Comparison of ENCODE assay signal across 8 cellular contexts in the genomic region with DNA sequence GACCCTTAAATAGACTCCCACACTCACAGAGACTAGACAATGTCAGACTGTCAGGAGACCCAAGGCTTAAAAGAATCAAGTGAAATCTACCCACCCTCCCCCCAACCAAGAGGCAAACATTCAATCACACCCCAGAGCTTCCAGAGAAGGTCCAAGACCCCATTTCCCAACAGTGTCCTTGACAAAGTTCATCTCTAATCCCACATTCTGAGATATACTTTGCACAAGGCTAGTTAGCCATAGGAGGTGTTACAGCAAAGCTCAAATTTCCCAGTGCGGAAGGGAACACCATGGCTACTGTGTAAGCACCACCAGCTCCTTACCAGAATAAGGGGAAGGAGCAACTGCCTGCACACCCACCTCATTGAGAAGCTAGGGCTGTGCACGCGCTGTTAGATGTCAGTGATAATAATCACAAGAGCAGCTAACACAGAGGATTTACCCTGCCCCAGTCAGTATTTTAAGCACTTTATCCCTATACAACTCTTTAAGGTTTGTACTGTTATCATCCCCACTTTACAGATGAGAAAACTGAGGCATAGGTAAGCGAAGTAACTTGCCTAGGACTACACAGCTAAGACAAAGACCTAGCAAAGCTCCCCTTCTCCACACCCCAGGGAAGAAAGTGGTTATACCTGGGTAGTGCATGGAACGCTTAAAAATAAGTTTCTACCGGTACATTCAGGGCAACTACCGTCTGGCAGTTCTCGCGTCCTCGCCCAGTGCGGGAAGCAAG. TPM values are rescaled to one million over a fixed set of nuclear protein-coding genes. Genes with fewer than 3 reads are reported as not detected.
A peak's percentile ranks its signal among the peaks of the same experiment; 100 is the strongest.
DNase-seq lines count a peak whose midpoint lies in the region; ATAC-seq and TF ChIP-seq lines count a peak whose summit lies in the region.

No MANE protein-coding gene starts in this region.

- no peak for TF ChIP-seq EP300 in ovary (IDR thresholded peaks at IDR 0.05)

- H3K9me2 ChIP-seq in PC-3 (replicated peaks; ENCODE audit: low read length), result no peaks in the 10 kb centered on the region

- H3F3A ChIP-seq in PC-3 (ENCODE audit: low read length, unreplicated experiment), result no peaks in the 10 kb centered on the region

- peaks cover 83% of the 10 kb centered on the region for H3K27me3 Mint-ChIP-seq in CD4-positive, alpha-beta T cell

- CTCF ChIA-PET in CD4-positive, alpha-beta T cell (lab: Charles Lee), result no interaction called here
- CTCF ChIA-PET in PC-3 (lab: Charles Lee), result interaction anchor here (0.6 to 0.7 kb wide), 3 partner anchors 81 to 87 kb away, joined by 3 to 4 read pairs (median 3); no protein-coding TSS in a partner anchor

- POLR2A ChIA-PET in CD4-positive, alpha-beta T cell (lab: Charles Lee), result no interaction called here
- POLR2A ChIA-PET in PC-3 (lab: Charles Lee; ENCODE audit: unreplicated experiment), result no interaction called here

- intact Hi-C loops in CD4-positive, alpha-beta T cell (cut with DNase I, micrococcal nuclease), result no loop called here
- intact Hi-C loops in PC-3 (cut with micrococcal nuclease) (loop anchor here (1.0 to 2.0 kb wide), 3 partner anchors 17 to 79 kb away; partner anchors contain the start of gene SPATA12), ovary (cut with DNase I) (loop anchor here in 3 of 4 donors (5.0 to 10.0 kb wide), 2 partner anchors 73 to 80 kb away; no protein-coding TSS in a partner anchor)

- H3K36me3 ChIP-seq in PC-3 (ENCODE audit: low read depth, low read length) (no peaks in the 10 kb centered on the region; the same call in none of the 2 replicates), ovary (no peaks in the 10 kb centered on the region)

- no peak overlapping the region for H3K27ac Mint-ChIP-seq in CD4-positive, alpha-beta T cell

- no peaks in the 10 kb centered on the region for H3K36me3 Mint-ChIP-seq in CD4-positive, alpha-beta T cell (ENCODE audit: low read depth)

- H3K4me3 Mint-ChIP-seq in CD4-positive, alpha-beta T cell, result peak overlapping the region; percentile 55

- WGBS in ovary, 3 donors, result 35 to 43% (median 35%) methylated on average over 11 of the region's 11 CpGs

- no peak for DNase-seq in CD4-positive, alpha-beta T cell
- DNase-seq in PC-3, result no peak
- DNase-seq in epithelial cell of proximal tubule (ENCODE audit: low read depth), result no peak
- no peak for DNase-seq in ovary
- DNase-seq in NCI-H1417 treated with DMSO at 0.1 percent for 48 hours (lab: John Stamatoyannopoulos, UW), result no peak

- no peaks in the 10 kb centered on the region for H3K9me3 Mint-ChIP-seq in CD4-positive, alpha-beta T cell

- BruUV-seq in PC-3 (replicated peaks; lab: Mats Ljungman, UMichigan), result TSS peak; percentile 26

- H3K4me3 ChIP-seq in PC-3 (ENCODE audit: low read length) (peak overlapping the region; percentile 99), epithelial cell of proximal tubule (ENCODE audit: low read depth, low read length) (peak overlapping the region; percentile 90), ovary (peak overlapping the region; percentile 64)

- H3K9ac ChIP-seq in PC-3 (ENCODE audit: low read length), result peak overlapping the region; percentile 78; the same call in 1 of the 2 replicates

- no peaks in the 10 kb centered on the region for H4K20me1 ChIP-seq in PC-3 (ENCODE audit: low read length)

- peaks cover 7% of the 10 kb centered on the region for H3K4me1 Mint-ChIP-seq in CD4-positive, alpha-beta T cell (ENCODE audit: low read depth)

- peak overlapping the region; percentile 98 for H2AFZ ChIP-seq in PC-3 (ENCODE audit: low read length)

- no peak for ATAC-seq in CD4-positive, alpha-beta T cell (ENCODE audit: poor library complexity)
- ATAC-seq in PC-3, result no peak
- ATAC-seq in HG03045 (IDR thresholded peaks at IDR 0.05; ENCODE audit: unreplicated experiment), result no peak
- ATAC-seq in HG03159 (IDR thresholded peaks at IDR 0.05; ENCODE audit: unreplicated experiment), result no peak
- no peak for ATAC-seq in GM21619 (IDR thresholded peaks at IDR 0.05; ENCODE audit: unreplicated experiment)

- TF ChIP-seq CTCF in CD4-positive, alpha-beta T cell (IDR thresholded peaks at IDR 0.05), result no peak
- TF ChIP-seq CTCF in PC-3 (conservative IDR thresholded peaks at IDR 0.05; ENCODE audit: low read depth, low read length) (no peak), epithelial cell of proximal tubule (conservative IDR thresholded peaks at IDR 0.05; ENCODE audit: low read depth, low read length) (no peak), ovary (IDR thresholded peaks at IDR 0.05) (no peak)

- peaks cover 6% of the 10 kb centered on the region for H3K4me1 ChIP-seq in PC-3 (ENCODE audit: insufficient read depth, low read length)
- peaks cover 5% of the 10 kb centered on the region for H3K4me1 ChIP-seq in ovary (ENCODE audit: insufficient read depth)

- H3K4me2 ChIP-seq in PC-3 (ENCODE audit: low read length), result peak overlapping the region; percentile 96

- H3K27me3 ChIP-seq in CD4-positive, alpha-beta T cell (ENCODE audit: control insufficient read depth, insufficient read depth, low read length), result peaks cover 76% of the 10 kb centered on the region
- no peaks in the 10 kb centered on the region for H3K27me3 ChIP-seq in PC-3 (ENCODE audit: low read length)
- no peaks in the 10 kb centered on the region for H3K27me3 ChIP-seq in ovary

- TF ChIP-seq POLR2A in ovary (IDR thresholded peaks at IDR 0.05), result no peak

- peaks cover 10% of the 10 kb centered on the region for H3K79me2 ChIP-seq in PC-3 (ENCODE audit: low read length)

- no peaks in the 10 kb centered on the region for H3K9me3 ChIP-seq in CD4-positive, alpha-beta T cell (ENCODE audit: control insufficient read depth, low read length)
- no peaks in the 10 kb centered on the region for H3K9me3 ChIP-seq in PC-3 (ENCODE audit: low read length)
- H3K9me3 ChIP-seq in ovary, result no peaks in the 10 kb centered on the region

- no peak overlapping the region for H3K27ac ChIP-seq in CD4-positive, alpha-beta T cell (ENCODE audit: low read depth, low read length)
- H3K27ac ChIP-seq in PC-3 (ENCODE audit: low read length) (no peak overlapping the region), ovary (no peak overlapping the region)

RNA-seq across cellular contexts. Expression of gene SPATA12, which starts 17.3 kb away (rescaled TPM):
- not detected for total RNA-seq in CD4-positive, alpha-beta T cell
- total RNA-seq in PC-3 (2014; rRNA removed) (0.12 and 0.47 TPM in 2 replicates), epithelial cell of proximal tubule (0.06 and 0.43 TPM in 2 replicates), ovary (under 1 TPM in 2 of 7 donors, not detected in 5; 0.10 TPM)
- under 1 TPM; 0.02 to 0.12 TPM for polyA plus RNA-seq in ovary

Comparison
In these comparisons a context has a peak if more than half of its experiments do, and no peak if none do; other contexts are left out.
1. intact Hi-C loops: an anchor here in PC-3 (1.0 to 2.0 kb wide) and ovary (5.0 to 10.0 kb wide); none called in CD4-positive, alpha-beta T cell.